Comparison of ENCODE assay signal across 1 cellular context in the genomic region with DNA sequence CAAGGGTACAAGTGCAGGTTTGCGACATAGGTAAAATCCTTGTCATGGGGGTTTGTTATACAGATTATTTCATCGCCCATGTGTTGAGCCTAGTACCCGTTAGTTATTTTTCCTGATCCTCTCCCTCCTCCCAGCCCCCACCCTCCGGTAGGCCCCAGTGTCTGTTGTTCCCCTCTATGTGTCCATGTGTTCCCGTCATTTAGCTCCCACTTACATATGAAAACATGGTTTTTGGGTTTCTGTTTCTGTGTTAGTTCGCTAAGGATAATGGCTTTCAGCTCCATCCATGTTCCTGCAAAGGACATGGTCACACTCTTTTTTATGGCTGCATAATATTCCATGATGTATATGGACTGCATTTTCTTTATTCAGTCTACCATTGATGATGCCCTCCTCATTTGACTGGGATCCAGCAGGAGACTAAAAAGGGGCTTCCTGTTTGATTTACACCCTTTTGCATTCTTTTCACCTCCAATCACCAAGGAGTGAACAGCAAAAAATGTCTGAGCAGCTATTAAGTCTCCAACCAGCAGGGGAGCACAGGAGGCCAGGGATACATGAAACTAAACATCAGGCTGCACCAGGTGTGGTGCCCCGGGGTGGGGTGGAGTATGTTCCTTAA.
A peak's percentile ranks its signal among the peaks of the same experiment; 100 is the strongest.
TF ChIP-seq lines count a peak whose summit lies in the region.

No MANE protein-coding gene starts in this region.

TF ChIP-seq in HepG2, 621 proteins besides CTCF, POLR2A, EP300 and RAD21 (continued from another document):
- TF ChIP-seq TSC22D2 (CRISPR knock-in tag; IDR thresholded peaks at IDR 0.05; ENCODE audit: borderline replicate concordance) (no peak), SALL1 (CRISPR knock-in tag; IDR thresholded peaks at IDR 0.05) (no peak), ZNF441 (CRISPR knock-in tag; IDR thresholded peaks at IDR 0.05; ENCODE audit: borderline replicate concordance) (no peak), FOSL2 (CRISPR knock-in tag; IDR thresholded peaks at IDR 0.05) (0 out of 2 replicates have a peak, but pooled peaks have one; percentile 5), STAT5B (CRISPR knock-in tag; IDR thresholded peaks at IDR 0.05) (no peak), NR2F6 (IDR thresholded peaks at IDR 0.05) (no peak), NR2F6 (CRISPR knock-in tag; IDR thresholded peaks at IDR 0.05) (no peak), KDM2A (CRISPR knock-in tag; IDR thresholded peaks at IDR 0.05; ENCODE audit: borderline replicate concordance, low read depth) (no peak), HES4 (CRISPR knock-in tag; IDR thresholded peaks at IDR 0.05; ENCODE audit: borderline replicate concordance) (no peak), POGZ (CRISPR knock-in tag; IDR thresholded peaks at IDR 0.05) (no peak), RFX1 (IDR thresholded peaks at IDR 0.05) (no peak), CHD4 (IDR thresholded peaks at IDR 0.05; ENCODE audit: borderline replicate concordance, low read length) (peak; percentile 45; the same call in 1 of the 2 replicates)
- TF ChIP-seq, protein P1, sequence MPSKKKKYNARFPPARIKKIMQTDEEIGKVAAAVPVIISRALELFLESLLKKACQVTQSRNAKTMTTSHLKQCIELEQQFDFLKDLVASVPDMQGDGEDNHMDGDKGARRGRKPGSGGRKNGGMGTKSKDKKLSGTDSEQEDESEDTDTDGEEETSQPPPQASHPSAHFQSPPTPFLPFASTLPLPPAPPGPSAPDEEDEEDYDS (CRISPR knock-in tag; IDR thresholded peaks at IDR 0.05): no peak
- TF ChIP-seq, protein P2, sequence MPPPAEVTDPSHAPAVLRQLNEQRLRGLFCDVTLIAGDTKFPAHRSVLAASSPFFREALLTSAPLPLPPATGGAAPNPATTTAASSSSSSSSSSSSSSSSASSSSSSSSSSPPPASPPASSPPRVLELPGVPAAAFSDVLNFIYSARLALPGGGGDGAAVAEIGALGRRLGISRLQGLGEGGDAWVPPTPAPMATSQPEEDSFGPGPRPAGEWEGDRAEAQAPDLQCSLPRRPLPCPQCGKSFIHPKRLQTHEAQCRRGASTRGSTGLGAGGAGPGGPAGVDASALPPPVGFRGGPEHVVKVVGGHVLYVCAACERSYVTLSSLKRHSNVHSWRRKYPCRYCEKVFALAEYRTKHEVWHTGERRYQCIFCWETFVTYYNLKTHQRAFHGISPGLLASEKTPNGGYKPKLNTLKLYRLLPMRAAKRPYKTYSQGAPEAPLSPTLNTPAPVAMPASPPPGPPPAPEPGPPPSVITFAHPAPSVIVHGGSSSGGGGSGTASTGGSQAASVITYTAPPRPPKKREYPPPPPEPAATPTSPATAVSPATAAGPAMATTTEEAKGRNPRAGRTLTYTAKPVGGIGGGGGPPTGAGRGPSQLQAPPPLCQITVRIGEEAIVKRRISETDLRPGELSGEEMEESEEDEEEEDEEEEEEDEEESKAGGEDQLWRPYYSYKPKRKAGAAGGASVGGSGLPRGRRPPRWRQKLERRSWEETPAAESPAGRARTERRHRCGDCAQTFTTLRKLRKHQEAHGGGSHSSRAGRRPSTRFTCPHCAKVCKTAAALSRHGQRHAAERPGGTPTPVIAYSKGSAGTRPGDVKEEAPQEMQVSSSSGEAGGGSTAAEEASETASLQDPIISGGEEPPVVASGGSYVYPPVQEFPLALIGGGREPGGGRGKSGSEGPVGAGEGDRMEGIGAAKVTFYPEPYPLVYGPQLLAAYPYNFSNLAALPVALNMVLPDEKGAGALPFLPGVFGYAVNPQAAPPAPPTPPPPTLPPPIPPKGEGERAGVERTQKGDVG (CRISPR knock-in tag; IDR thresholded peaks at IDR 0.05; ENCODE audit: borderline replicate concordance): no peak
- TF ChIP-seq, protein P3, sequence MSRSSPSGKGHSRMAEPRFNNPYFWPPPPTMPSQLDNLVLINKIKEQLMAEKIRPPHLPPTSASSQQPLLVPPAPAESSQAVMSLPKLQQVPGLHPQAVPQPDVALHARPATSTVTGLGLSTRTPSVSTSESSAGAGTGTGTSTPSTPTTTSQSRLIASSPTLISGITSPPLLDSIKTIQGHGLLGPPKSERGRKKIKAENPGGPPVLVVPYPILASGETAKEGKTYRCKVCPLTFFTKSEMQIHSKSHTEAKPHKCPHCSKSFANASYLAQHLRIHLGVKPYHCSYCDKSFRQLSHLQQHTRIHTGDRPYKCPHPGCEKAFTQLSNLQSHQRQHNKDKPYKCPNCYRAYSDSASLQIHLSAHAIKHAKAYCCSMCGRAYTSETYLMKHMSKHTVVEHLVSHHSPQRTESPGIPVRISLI (CRISPR knock-in tag; IDR thresholded peaks at IDR 0.05; ENCODE audit: borderline replicate concordance): peak; percentile 71; the same call in 1 of the 2 replicates
